ENCODE assay signal across 27 cellular contexts in the genomic region with DNA sequence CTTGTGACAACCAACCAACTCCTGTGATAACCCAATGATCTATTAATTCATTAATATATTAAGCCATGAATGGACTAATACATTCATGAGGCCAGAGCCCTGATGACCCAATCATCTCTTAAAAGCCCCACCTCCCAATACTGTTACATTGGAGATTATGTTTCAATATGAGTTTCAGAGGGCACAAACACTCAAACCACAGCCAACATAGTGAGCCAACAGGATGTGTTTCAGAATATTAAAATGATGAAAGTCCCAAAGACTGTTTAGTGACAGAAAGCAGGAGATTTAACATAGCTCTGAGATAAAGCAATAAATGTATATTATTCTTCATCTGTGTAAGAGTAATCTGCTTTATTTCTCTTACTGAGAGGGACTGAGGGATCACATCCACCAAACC.
DNase-seq lines count a peak whose midpoint lies in the region; ATAC-seq, FAIRE-seq and TF ChIP-seq lines count a peak whose summit lies in the region.
"Had no signal": no experiment of that assay in that cellular context is flagged by ENCODE, and none has a peak within 500 bp of the region (broad histone marks: within the 10 kb centered on the region; RNA-seq: fewer than 3 reads in every experiment).

No MANE protein-coding gene starts in this region.

- peak; percentile 11 for DNase-seq in HCEC 1CT
- DNase-seq in LHCN-M2 (ENCODE audit: low read depth), result peak; percentile 3
- peak; percentile 2 for DNase-seq in fibroblast of mammary gland (ENCODE audit: low read depth)
- DNase-seq in stimulated activated naive CD4-positive, alpha-beta T cell (lab: John Stamatoyannopoulos, UW), result no peak
- DNase-seq in NCI-H2081 treated with DMSO at 0.1 percent for 48 hours (lab: John Stamatoyannopoulos, UW), result no peak
- no peak for DNase-seq in GM19239 (ENCODE audit: insufficient read length, low spot score)
- DNase-seq: 8988T; ACHN; AML-193; BE2C; CD4-positive, alpha-beta T cell; CD8-positive, alpha-beta memory T cell; DMS 273 treated with DMSO at 0.1 percent for 48 hours; DMS79; EL; GDM1; H7; HFFc6 had no signal

- no peak for TF ChIP-seq CTCF in fibroblast of mammary gland (conservative IDR thresholded peaks at IDR 0.05; ENCODE audit: control insufficient read depth, insufficient read depth, low read depth, low read length)

- no peak overlapping the region for H3K4me3 ChIP-seq in fibroblast of mammary gland (ENCODE audit: control insufficient read depth, low read depth, low read length)
- H3K4me3 ChIP-seq: A549; BLaER1 treated with 17β-estradiol and CSF1 and Interleukin-3, amounts not matched to agents 10 nM and 100 nM; GM12878 had no signal

- peak; percentile 69 for ATAC-seq in SK-N-SH treated with all-trans-retinoic acid at 6 μM for 48 hours
- no peak for ATAC-seq in GM18502 (IDR thresholded peaks at IDR 0.05; ENCODE audit: poor library complexity, unreplicated experiment)
- ATAC-seq: A549, GM12878, HCT116 had no signal

- no peak for FAIRE-seq in GM19239 (lab: Jason Lieb, UNC)
- FAIRE-seq: A549, D721Med, GM12878, GM18507, H1 had no signal

TF ChIP-seq in SK-N-SH treated with all-trans-retinoic acid at 6 μM for 48 hours, 23 proteins besides CTCF, POLR2A, EP300 and RAD21:
- TF ChIP-seq ZC3H10 (CRISPR knock-in tag; IDR thresholded peaks at IDR 0.05) (no peak), TOX (CRISPR knock-in tag; IDR thresholded peaks at IDR 0.05; ENCODE audit: borderline replicate concordance) (peak; percentile 38; the same call in 1 of the 2 replicates)
TF ChIP-seq in SK-N-SH treated with all-trans-retinoic acid at 6 μM for 48 hours: peak in this region for 1.

Comparison
In these comparisons a context has a peak if more than half of its experiments do, and no peak if none do; other contexts are left out.
1. DNase-seq: peak in HCEC 1CT (single experiment), LHCN-M2 (single experiment) and fibroblast of mammary gland (single experiment); none in stimulated activated naive CD4-positive, alpha-beta T cell (0 of 6), NCI-H2081 treated with DMSO at 0.1 percent for 48 hours (single experiment) and GM19239 (single experiment).